2 cellular contexts compared by ENCODE assay signal in genomic region chr2:85998071-85998991, GRCh38.
TF ChIP-seq lines count a peak whose summit lies in the region.

No MANE protein-coding gene starts in this region.

TF ChIP-seq in H1, 55 proteins besides CTCF, POLR2A, EP300 and RAD21:
- TF ChIP-seq JUN (IDR thresholded peaks at IDR 0.05; ENCODE audit: low read depth, low read length), result no peak
- TF ChIP-seq TEAD4 (IDR thresholded peaks at IDR 0.05; ENCODE audit: low read depth, low read length), result peak; percentile 46; the same call in 1 of the 2 replicates
- no peak for TF ChIP-seq TAF1 (IDR thresholded peaks at IDR 0.05; ENCODE audit: low read depth, low read length)
- no peak for TF ChIP-seq ATF2 (IDR thresholded peaks at IDR 0.05; ENCODE audit: low read length)
- no peak for TF ChIP-seq SAP30 (IDR thresholded peaks at IDR 0.05; ENCODE audit: insufficient read depth, insufficient replicate concordance, low read length)
TF ChIP-seq in H1: peak in this region for 1.

TF ChIP-seq in GM12891, 5 proteins besides CTCF, POLR2A, EP300 and RAD21:
- no peak for TF ChIP-seq POU2F2 (IDR thresholded peaks at IDR 0.05; ENCODE audit: low read depth, low read length)
- TF ChIP-seq TAF1 (IDR thresholded peaks at IDR 0.05; ENCODE audit: low read depth, low read length), result no peak
- TF ChIP-seq SPI1 (IDR thresholded peaks at IDR 0.05; ENCODE audit: low read depth, low read length), result no peak
- TF ChIP-seq POLR2AphosphoS5 (IDR thresholded peaks at IDR 0.05; ENCODE audit: low read depth, low read length), result no peak
- no peak for TF ChIP-seq PAX5 (IDR thresholded peaks at IDR 0.05; ENCODE audit: insufficient read depth, low read length, severe bottlenecking)
